2 cellular contexts compared by ENCODE assay signal in genomic region chr13:28077820-28078219, GRCh38. TPM values are rescaled to one million over a fixed set of nuclear protein-coding genes. Genes with fewer than 3 reads are reported as not detected.
"Had no signal": no experiment of that assay in that cellular context is flagged by ENCODE, and none has a peak within 500 bp of the region (broad histone marks: within the 10 kb centered on the region; RNA-seq: fewer than 3 reads in every experiment).

No MANE protein-coding gene starts in this region.

RNA-seq across cellular contexts. Expression of gene FLT3, which starts 22.6 kb away (rescaled TPM):
- total RNA-seq: osteoblast, vagina had no signal
